ENCODE assay signal across 14 cellular contexts in the genomic region with DNA sequence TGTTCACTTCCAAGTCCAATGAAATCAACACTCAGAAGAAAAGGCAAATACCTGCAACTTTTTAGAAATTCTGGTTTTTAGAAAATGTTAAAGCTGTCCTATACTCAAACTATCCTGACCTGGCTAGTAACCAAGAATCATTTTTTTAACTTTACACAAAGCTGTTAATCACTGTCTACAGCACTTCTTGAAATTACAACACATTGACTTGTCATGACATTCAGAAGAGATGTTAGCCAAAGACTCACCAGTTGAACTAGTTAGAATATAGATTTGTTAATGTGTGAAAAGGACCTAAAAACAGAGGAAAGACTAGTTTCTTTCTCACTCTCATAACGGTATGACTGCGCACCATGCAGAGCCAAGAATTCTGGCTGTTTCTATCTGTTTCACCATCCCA.
"Had no signal": no experiment of that assay in that cellular context is flagged by ENCODE, and none has a peak within 500 bp of the region (broad histone marks: within the 10 kb centered on the region; RNA-seq: fewer than 3 reads in every experiment).

No MANE protein-coding gene starts in this region.

- H3K9me3 ChIP-seq: lower lobe of right lung, psoas muscle had no signal

- H3K4me1 ChIP-seq: lower lobe of right lung, psoas muscle had no signal

- H3K36me3 ChIP-seq: lower lobe of right lung had no signal

- H3K27ac ChIP-seq: lower lobe of right lung, psoas muscle had no signal

- H3K4me3 Mint-ChIP-seq: activated CD8-positive, alpha-beta T cell treated with anti-CD3 and anti-CD28 coated beads, Interleukin-2, amount 10 ng/mL, durations not matched to agents 7 days and 5 days; activated T-helper 1 cell treated with anti-CD3 and anti-CD28 coated beads, Interleukin-12 subunit alpha, Interleukin-12 subunit beta, Interleukin-2, Interleukin-4 antibody, amounts not matched to agents 30 ng/mL and 10 ng/mL and 1 ng/mL, durations not matched to agents 14 hours and 24 hours and 36 hours; naive thymus-derived CD8-positive, alpha-beta T cell; stimulated activated naive CD8-positive, alpha-beta T cell treated with anti-CD3 and anti-CD28 coated beads, Interleukin-15, Interleukin-2, amounts not matched to agents 100 ng/mL and 50 ng/mL, for 24 hours had no signal

- H3K27ac Mint-ChIP-seq: activated CD8-positive, alpha-beta T cell treated with anti-CD3 and anti-CD28 coated beads, Interleukin-2, amount 10 ng/mL, durations not matched to agents 7 days and 5 days; activated T-helper 1 cell treated with anti-CD3 and anti-CD28 coated beads, Interleukin-12 subunit alpha, Interleukin-12 subunit beta, Interleukin-2, Interleukin-4 antibody, amounts not matched to agents 30 ng/mL and 10 ng/mL and 1 ng/mL, durations not matched to agents 14 hours and 24 hours and 36 hours; naive thymus-derived CD8-positive, alpha-beta T cell; stimulated activated naive CD8-positive, alpha-beta T cell treated with anti-CD3 and anti-CD28 coated beads, Interleukin-15, Interleukin-2, amounts not matched to agents 100 ng/mL and 50 ng/mL, for 24 hours had no signal

- H3K4me3 ChIP-seq: coronary artery, lower lobe of right lung, psoas muscle had no signal

- DNase-seq: activated CD4-positive, alpha-beta T cell treated with anti-CD3 and anti-CD28 coated beads for 48 hours; activated CD8-positive, alpha-beta T cell treated with anti-CD3 and anti-CD28 coated beads, Interleukin-2, amount 10 ng/mL, durations not matched to agents 7 days and 5 days; activated naive CD4-positive, alpha-beta T cell; aorta; effector CD4-positive, alpha-beta T cell; left cardiac atrium; lower lobe of right lung; naive thymus-derived CD8-positive, alpha-beta T cell; psoas muscle; stimulated activated CD4-positive, alpha-beta T cell treated with anti-CD3 and anti-CD28 coated beads, Interleukin-4, amount 100 ng/mL, for 1 hour; T-helper 1 cell had no signal

- H3K36me3 Mint-ChIP-seq: naive thymus-derived CD8-positive, alpha-beta T cell had no signal

- H3K9me3 Mint-ChIP-seq: activated T-helper 1 cell treated with anti-CD3 and anti-CD28 coated beads, Interleukin-12 subunit alpha, Interleukin-12 subunit beta, Interleukin-2, Interleukin-4 antibody, amounts not matched to agents 30 ng/mL and 10 ng/mL and 1 ng/mL, durations not matched to agents 14 hours and 24 hours and 36 hours; naive thymus-derived CD8-positive, alpha-beta T cell; stimulated activated naive CD8-positive, alpha-beta T cell treated with anti-CD3 and anti-CD28 coated beads, Interleukin-15, Interleukin-2, amounts not matched to agents 100 ng/mL and 50 ng/mL, for 24 hours had no signal

- ATAC-seq: activated CD8-positive, alpha-beta T cell treated with anti-CD3 and anti-CD28 coated beads, Interleukin-2, amount 10 ng/mL, durations not matched to agents 7 days and 5 days; naive thymus-derived CD8-positive, alpha-beta T cell; psoas muscle had no signal
